In the genomic region with DNA sequence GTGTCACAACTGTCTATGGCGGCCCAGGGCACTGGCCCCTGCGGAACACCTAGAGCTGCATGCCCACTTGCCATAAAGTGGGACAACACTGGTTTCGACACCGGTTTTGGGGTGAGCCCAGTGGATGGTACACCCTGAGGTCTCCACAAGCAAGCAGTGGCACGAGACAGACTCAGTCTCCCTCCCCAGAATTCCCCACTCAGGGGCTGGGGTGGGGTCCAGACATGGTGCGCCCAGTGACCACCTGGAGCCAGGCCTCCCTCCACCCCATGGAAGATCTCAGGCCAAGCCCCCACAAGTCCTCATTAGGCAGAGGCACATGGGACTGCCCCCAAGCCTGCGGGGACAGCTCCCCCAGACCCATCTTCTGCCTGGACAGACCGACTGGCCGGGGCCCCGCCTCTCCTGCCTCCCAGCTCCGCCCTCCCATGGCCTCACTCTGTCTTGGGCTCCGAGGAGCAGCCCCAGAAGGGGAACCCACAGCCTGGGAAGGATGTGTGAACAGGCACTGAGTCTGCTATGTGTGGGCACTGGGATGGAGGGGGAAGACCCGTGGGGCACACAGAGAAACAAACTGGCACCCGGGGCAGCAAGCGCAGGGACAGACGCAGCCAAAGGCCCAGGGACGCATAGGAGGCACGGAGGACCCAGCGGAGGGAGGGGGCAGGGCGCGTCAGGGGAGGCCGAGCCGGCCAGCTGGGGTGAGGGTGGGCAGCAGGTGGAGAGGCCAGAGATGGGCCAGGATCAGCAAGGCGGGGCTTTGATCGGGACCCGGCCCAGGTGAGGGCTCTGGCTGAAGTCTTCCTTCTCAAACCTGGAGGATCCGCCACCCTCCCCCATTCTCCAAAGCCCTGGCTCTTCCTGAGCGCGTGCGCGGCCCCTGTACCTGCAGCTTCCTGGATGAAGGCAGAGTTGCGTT, we compare ENCODE assay signal across 16 cellular contexts. TPM values are rescaled to one million over a fixed set of nuclear protein-coding genes. Genes with fewer than 3 reads are reported as not detected.
DNase-seq lines count a peak whose midpoint lies in the region; ATAC-seq, FAIRE-seq and TF ChIP-seq lines count a peak whose summit lies in the region.
"Had no signal": no experiment of that assay in that cellular context is flagged by ENCODE, and none has a peak within 500 bp of the region (broad histone marks: within the 10 kb centered on the region; RNA-seq: fewer than 3 reads in every experiment).

No MANE protein-coding gene starts in this region.

- H3K36me3 ChIP-seq in Loucy (ENCODE audit: insufficient read depth, low read length) (peaks cover 8% of the 10 kb centered on the region; the same call in 1 of the 2 replicates), kidney (ENCODE audit: control insufficient read depth in 1 of 2, insufficient read depth in 2 of 2, low read length in 2 of 2) (peaks cover 2 to 4% of the 10 kb centered on the region in 2 donors), body of pancreas (replicated peaks in 1 of 2; ENCODE audit: insufficient read depth in 1 of 2, low read depth in 2 of 2) (peaks cover 2 to 6% of the 10 kb centered on the region in 2 donors)

- no peak overlapping the region for H2AFZ ChIP-seq in Loucy (ENCODE audit: low read length)

- H3K4me2 ChIP-seq in Loucy (ENCODE audit: low read depth, low read length, poor library complexity, severe bottlenecking) = peak overlapping the region; percentile 92

- H3K4me1 ChIP-seq in Loucy (ENCODE audit: insufficient read depth, low read length, poor library complexity, severe bottlenecking) (peaks cover 31% of the 10 kb centered on the region), kidney (ENCODE audit: control insufficient read depth in 1 of 2, insufficient read depth in 1 of 2, low read depth in 1 of 2, low read length in 2 of 2) (peaks cover 8 to 19% of the 10 kb centered on the region in 2 donors), body of pancreas (peaks cover 32% of the 10 kb centered on the region)

- DNase-seq in left ventricle myocardium superior (peak; percentile 30), cardiac septum (ENCODE audit: low spot score) (no peak), kidney (peak; percentile 71), urothelium cell line (ENCODE audit: low spot score) (no peak), body of pancreas (no peak), mesenteric fat pad (ENCODE audit: low spot score) (no peak)
- DNase-seq: Caco-2, DMS153, H7, NCI-H1436, NCI-H2029, NCI-H2171, NCI-H446, NCI-H69 had no signal

- H3K4me3 ChIP-seq in Loucy (ENCODE audit: low read length, poor library complexity, severe bottlenecking) (peak overlapping the region; percentile 9), kidney (ENCODE audit: low read length in 2 of 2) (no peak overlapping the region), body of pancreas (no peak overlapping the region)

- TF ChIP-seq POLR2A in body of pancreas (IDR thresholded peaks at IDR 0.05) = no peak

- ATAC-seq in left ventricle myocardium superior (no peak), body of pancreas (no peak)

- no peak overlapping the region for H3K9ac ChIP-seq in Loucy (ENCODE audit: low read depth, low read length, poor library complexity, severe bottlenecking)
- H3K9ac ChIP-seq in kidney (ENCODE audit: low read length in 2 of 2) = no peak overlapping the region

- H4K20me1 ChIP-seq in Loucy (ENCODE audit: insufficient read depth, low read length, poor library complexity, severe bottlenecking) = peaks cover 11% of the 10 kb centered on the region

- FAIRE-seq in kidney (lab: Jason Lieb, UNC) (no peak), urothelium cell line (lab: Jason Lieb, UNC) (peak; percentile 13)

- TF ChIP-seq CTCF in Loucy (conservative IDR thresholded peaks at IDR 0.05; ENCODE audit: low read length) (no peak), kidney (IDR thresholded peaks at IDR 0.05; ENCODE audit: borderline replicate concordance, extremely low read depth, insufficient read depth) (no peak), body of pancreas (IDR thresholded peaks at IDR 0.05) (no peak)

- intact Hi-C loops in left ventricle myocardium superior (cut with micrococcal nuclease) (no loop called here), cardiac septum (cut with DNase I) (no loop called here), kidney (cut with DNase I) (no loop called here), body of pancreas (cut with DNase I) (loop anchor here (10.0 kb wide), 1 partner anchor 91 kb away; no protein-coding TSS in a partner anchor)

- H3K27ac ChIP-seq in kidney (ENCODE audit: low read depth in 2 of 2, low read length in 2 of 2) = no peak overlapping the region
- H3K27ac ChIP-seq in body of pancreas = no peak overlapping the region
- H3K27ac ChIP-seq: C4-2B had no signal

- no peaks in the 10 kb centered on the region for H3K9me3 ChIP-seq in Loucy (ENCODE audit: insufficient read depth, low read depth, low read length)
- H3K9me3 ChIP-seq in kidney (ENCODE audit: control insufficient read depth in 1 of 2, low read length in 2 of 2) = no peaks in the 10 kb centered on the region
- no peaks in the 10 kb centered on the region for H3K9me3 ChIP-seq in body of pancreas
- H3K9me3 ChIP-seq: Caco-2 had no signal

- H3K79me2 ChIP-seq in Loucy (ENCODE audit: insufficient read depth, low read length) = peaks cover 51% of the 10 kb centered on the region

- 90 to 91% methylated on average over 22 to 24 of the region's 32 CpGs for WGBS in body of pancreas, 2 donors

- H3K27me3 ChIP-seq in Loucy (ENCODE audit: insufficient read depth, low read length, poor library complexity, severe bottlenecking) (no peaks in the 10 kb centered on the region), body of pancreas (no peaks in the 10 kb centered on the region)

- no peaks in the 10 kb centered on the region for H3K9me2 ChIP-seq in Loucy (replicated peaks; ENCODE audit: low read depth, low read length)

- no peaks in the 10 kb centered on the region for H3F3A ChIP-seq in Loucy (ENCODE audit: low read depth)

RNA-seq across cellular contexts. Expression of gene TEPSIN, which starts 2.8 kb away (rescaled TPM):
- 13.8 TPM for total RNA-seq in left ventricle myocardium superior
- total RNA-seq in cardiac septum = 12.6 TPM
- 42.8 TPM for total RNA-seq in kidney
- 13.9 TPM for polyA plus RNA-seq in kidney (ENCODE audit: insufficient read depth, low read depth, low replicate concordance)
- total RNA-seq in body of pancreas = 100 to 1,000 TPM in 1 of 2 donors, 10 to 100 TPM in 1; 31.9 to 102 TPM
- total RNA-seq in mesenteric fat pad = 23.1 TPM

RNA-seq across cellular contexts. Expression of gene NDUFAF8, which starts 3.0 kb away (rescaled TPM):
- total RNA-seq in left ventricle myocardium superior = 53.7 TPM
- 61.0 TPM for total RNA-seq in cardiac septum
- 38.6 TPM for total RNA-seq in kidney
- 134 TPM for polyA plus RNA-seq in kidney (ENCODE audit: insufficient read depth, low read depth, low replicate concordance)
- total RNA-seq in body of pancreas = 10 to 100 TPM; 20.8 to 26.5 TPM
- 46.2 TPM for total RNA-seq in mesenteric fat pad

RNA-seq across cellular contexts. Expression of gene CEP131, which starts 13.3 kb away (rescaled TPM):
- total RNA-seq in left ventricle myocardium superior = 13.6 TPM
- 6.8 TPM for total RNA-seq in cardiac septum
- total RNA-seq in kidney = 7.5 TPM
- polyA plus RNA-seq in kidney (ENCODE audit: insufficient read depth, low read depth, low replicate concordance) = 6.9 TPM
- total RNA-seq in body of pancreas = 10 to 100 TPM in 1 of 2 donors, 1 to 10 TPM in 1; 9.9 to 22.7 TPM
- 3.4 TPM for total RNA-seq in mesenteric fat pad

RNA-seq across cellular contexts. Expression of gene SLC38A10, which starts 59.0 kb away (rescaled TPM):
- total RNA-seq in left ventricle myocardium superior = 46.6 TPM
- total RNA-seq in cardiac septum = 36.0 TPM
- 89.7 TPM for total RNA-seq in kidney
- polyA plus RNA-seq in kidney (ENCODE audit: insufficient read depth, low read depth, low replicate concordance) = 72.7 TPM
- total RNA-seq in body of pancreas = 100 to 1,000 TPM; 102 to 203 TPM
- 88.0 TPM for total RNA-seq in mesenteric fat pad

Comparison
In these comparisons a context has a peak if more than half of its experiments do, and no peak if none do; other contexts are left out.
1. DNase-seq: peak in left ventricle myocardium superior (single experiment) and kidney (single experiment); none in cardiac septum (single experiment), urothelium cell line (single experiment), body of pancreas (0 of 4) and mesenteric fat pad (single experiment).